Comparison of ENCODE assay signal across 27 cellular contexts in genomic region chr11:24617856-24618255, GRCh38.
DNase-seq lines count a peak whose midpoint lies in the region; ATAC-seq and TF ChIP-seq lines count a peak whose summit lies in the region.
"Had no signal": no experiment of that assay in that cellular context is flagged by ENCODE, and none has a peak within 500 bp of the region (broad histone marks: within the 10 kb centered on the region; RNA-seq: fewer than 3 reads in every experiment).

No MANE protein-coding gene starts in this region.

- DNase-seq in RWPE2 (ENCODE audit: low spot score) (no peak), dermis blood vessel endothelial cell (peak; percentile 1), iPS-NIHi7 (ENCODE audit: extremely low spot score) (peak; percentile 14), upper lobe of right lung (no peak), H7 (no peak), mucosa of gallbladder (ENCODE audit: low spot score) (no peak)
- DNase-seq: activated CD4-positive, alpha-beta T cell treated with anti-CD3 and anti-CD28 coated beads, Interleukin-2, amount 50 U/mL, for 4 hours; activated CD8-positive, alpha-beta memory T cell treated with anti-CD3 and anti-CD28 coated beads, Interleukin-2, amount 10 ng/mL, durations not matched to agents 7 days and 5 days; activated gamma-delta T cell; activated naive CD8-positive, alpha-beta T cell treated with anti-CD3 and anti-CD28 coated beads, Interleukin-2, amount 50 U/mL, for 24 hours; activated T-cell treated with anti-CD3 and anti-CD28 coated beads, Interleukin-2, amount 50 U/mL, for 4 hours; BE2C; CD8-positive, alpha-beta T cell; EL; glutamatergic neuron; Karpas-422; NCI-H1417 treated with DMSO at 0.1 percent for 48 hours; NCI-H345; posterior cingulate gyrus; right cardiac atrium; stimulated activated CD4-positive, alpha-beta T cell treated with anti-CD3 and anti-CD28 coated beads, Interleukin-1b, Interleukin-23, amount 100 ng/mL, for 48 hours; testis had no signal

- intact Hi-C loops in upper lobe of right lung (cut with DNase I) = no loop called here

- H3K36me3 ChIP-seq in RWPE2 (ENCODE audit: low read depth) (no peaks in the 10 kb centered on the region), upper lobe of right lung (no peaks in the 10 kb centered on the region), H7 (replicated peaks; ENCODE audit: control insufficient read depth, insufficient read depth, low read length) (no peaks in the 10 kb centered on the region)
- H3K36me3 ChIP-seq: BE2C, SJSA1 had no signal

- peak; percentile 49 for ATAC-seq in GM18502 (IDR thresholded peaks at IDR 0.05; ENCODE audit: poor library complexity, unreplicated experiment)
- ATAC-seq in RWPE2 (ENCODE audit: low read depth) = peak; percentile 31; the same call in 1 of the 3 replicates
- ATAC-seq in upper lobe of right lung = no peak
- ATAC-seq: activated CD8-positive, alpha-beta memory T cell treated with anti-CD3 and anti-CD28 coated beads, Interleukin-2, amount 10 ng/mL, durations not matched to agents 7 days and 5 days; activated naive CD8-positive, alpha-beta T cell treated with anti-CD3 and anti-CD28 coated beads, Interleukin-2, amount 50 U/mL, for 24 hours; activated T-cell treated with anti-CD3 and anti-CD28 coated beads, Interleukin-2, amount 50 U/mL, for 4 hours; CD8-positive, alpha-beta T cell; HCT116; HepG2; right cardiac atrium had no signal

- no peak overlapping the region for H3K27ac ChIP-seq in RWPE2 (ENCODE audit: poor library complexity, severe bottlenecking)
- no peak overlapping the region for H3K27ac ChIP-seq in upper lobe of right lung
- H3K27ac ChIP-seq: SJSA1, testis had no signal

- TF ChIP-seq CTCF in RWPE2 (IDR thresholded peaks at IDR 0.05; ENCODE audit: poor library complexity, severe bottlenecking) (peak; percentile 11), upper lobe of right lung (IDR thresholded peaks at IDR 0.05) (no peak)

- H3K4me3 ChIP-seq in RWPE2 (ENCODE audit: severe bottlenecking) (no peak overlapping the region), upper lobe of right lung (no peak overlapping the region), H7 (ENCODE audit: insufficient read depth, low read depth, low read length) (no peak overlapping the region)
- H3K4me3 ChIP-seq: SJSA1, smooth muscle cell, testis had no signal

- H3K27me3 ChIP-seq in RWPE2 (ENCODE audit: insufficient read depth, poor library complexity, severe bottlenecking) (no peaks in the 10 kb centered on the region), upper lobe of right lung (no peaks in the 10 kb centered on the region), H7 (ENCODE audit: control insufficient read depth, insufficient read depth, low read length) (no peaks in the 10 kb centered on the region)
- H3K27me3 ChIP-seq: BE2C, SJSA1, testis had no signal

- H3K4me1 ChIP-seq in RWPE2 (ENCODE audit: insufficient read depth, poor library complexity, severe bottlenecking) (peaks cover 3% of the 10 kb centered on the region), upper lobe of right lung (no peaks in the 10 kb centered on the region)
- H3K4me1 ChIP-seq: BE2C, SJSA1, testis had no signal

- H3K9me3 ChIP-seq in RWPE2 (ENCODE audit: severe bottlenecking) (no peaks in the 10 kb centered on the region), upper lobe of right lung (no peaks in the 10 kb centered on the region)
- H3K9me3 ChIP-seq: BE2C, SJSA1, testis had no signal

Comparison
In these comparisons a context has a peak if more than half of its experiments do, and no peak if none do; other contexts are left out.
1. DNase-seq: peak in dermis blood vessel endothelial cell (single experiment) and iPS-NIHi7 (single experiment); none in RWPE2 (single experiment), upper lobe of right lung (single experiment), H7 (single experiment) and mucosa of gallbladder (single experiment).